ENCODE assay signal across 1 cellular context in the genomic region with DNA sequence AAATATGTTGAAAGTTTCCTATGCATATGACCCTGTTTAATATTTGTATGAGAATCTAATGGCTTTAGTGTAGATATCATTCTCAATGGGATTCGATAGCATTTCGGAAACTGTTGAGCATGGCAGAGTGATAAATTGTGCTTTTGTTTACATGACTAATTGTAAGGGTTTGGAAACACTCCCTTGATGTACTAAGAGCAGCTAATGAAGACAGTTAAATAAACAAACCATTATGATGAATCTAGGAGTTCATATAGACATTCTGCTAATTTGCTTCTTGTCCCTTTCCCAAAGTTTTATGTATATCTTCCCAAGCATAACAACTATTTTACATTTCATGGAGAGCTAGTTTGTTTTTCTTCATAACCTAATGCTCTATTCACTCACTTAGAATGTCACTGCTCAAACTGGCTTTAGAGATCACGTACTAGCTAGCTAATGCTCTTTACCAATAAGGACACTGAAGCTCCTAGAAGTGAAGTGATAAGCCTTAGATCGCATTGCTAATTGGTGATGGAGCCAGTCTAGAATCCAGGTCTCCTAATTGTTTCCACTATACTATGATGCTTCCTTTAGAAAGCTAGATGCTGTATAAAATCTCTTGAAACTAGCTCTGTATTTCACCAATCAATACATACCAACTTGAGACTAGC.
TF ChIP-seq lines count a peak whose summit lies in the region.

No MANE protein-coding gene starts in this region.

TF ChIP-seq in HEK293, 187 proteins besides CTCF, POLR2A, EP300 and RAD21:
- TF ChIP-seq TCF7L2 (IDR thresholded peaks at IDR 0.05; ENCODE audit: borderline replicate concordance, low read depth, low read length) (peak; percentile 66), ZNF449 (tag by site-specific recombination; IDR thresholded peaks at IDR 0.05) (no peak), OSR2 (tag by site-specific recombination; IDR thresholded peaks at IDR 0.05) (peak; percentile 48; the same call in 1 of the 2 replicates), ZNF2 (tag by site-specific recombination; IDR thresholded peaks at IDR 0.05) (no peak), WT1 (tag by site-specific recombination; IDR thresholded peaks at IDR 0.05) (peak; percentile 92), ZNF544 (tag by site-specific recombination; IDR thresholded peaks at IDR 0.05) (no peak), TRIM28 (IDR thresholded peaks at IDR 0.05; ENCODE audit: borderline replicate concordance, low read length) (peak; percentile 79; the same call in 1 of the 2 replicates), ZNF169 (tag by site-specific recombination; IDR thresholded peaks at IDR 0.05) (no peak)
TF ChIP-seq in HEK293: peak in this region for 4.
